21 cellular contexts compared by ENCODE assay signal in genomic region chr20:58070664-58071499, GRCh38.
"Had no signal": no experiment of that assay in that cellular context is flagged by ENCODE, and none has a peak within 500 bp of the region (broad histone marks: within the 10 kb centered on the region; RNA-seq: fewer than 3 reads in every experiment).

No MANE protein-coding gene starts in this region.

- H3K4me1 ChIP-seq: pancreas, psoas muscle had no signal

- ATAC-seq: activated T-cell treated with anti-CD3 and anti-CD28 coated beads, Interleukin-2, amount 50 U/mL, for 72 hours; left lung; natural killer cell; pancreas; psoas muscle; right cardiac atrium; stimulated activated memory B cell treated with anti-CD40 and anti-IgM and Interleukin-4, amounts not matched to agents 10 μg/mL and 1 μg/mL and 100 μg/mL, for 72 hours; T-cell had no signal

- H3K9me3 ChIP-seq: left lung, neutrophil, pancreas, psoas muscle, thoracic aorta had no signal

- H3K4me3 ChIP-seq: cardiac muscle cell, left lung, pancreas, psoas muscle, thoracic aorta had no signal

- DNase-seq: activated CD4-positive, alpha-beta T cell treated with anti-CD3 and anti-CD28 coated beads for 1 hour; activated CD4-positive, alpha-beta T cell treated with anti-CD3 and anti-CD28 coated beads, Interleukin-2, amount 50 U/mL, for 1 hour; activated effector memory CD4-positive, alpha-beta T cell treated with Interleukin-2 at 50 U/mL for 16 hours; activated naive CD4-positive, alpha-beta T cell treated with anti-CD3 and anti-CD28 coated beads, Interleukin-2, amount 10 ng/mL, durations not matched to agents 7 days and 5 days; activated T-cell treated with anti-CD3 and anti-CD28 coated beads, Interleukin-2, amount 50 U/mL, for 72 hours; dermis blood vessel endothelial cell; effector CD8-positive, alpha-beta T cell; foreskin melanocyte; left lung; midbrain; natural killer cell; psoas muscle; stimulated activated CD4-positive, alpha-beta T cell treated with anti-CD3 and anti-CD28 coated beads, Interleukin-1b, Interleukin-23, amount 100 ng/mL, for 48 hours; T-cell had no signal

- FAIRE-seq: pancreas, TTC549 had no signal

- H3K27ac ChIP-seq: cardiac muscle cell, left lung, neutrophil, pancreas, psoas muscle, thoracic aorta had no signal

- H3K36me3 ChIP-seq: cardiac muscle cell, left lung, neutrophil, pancreas, thoracic aorta had no signal

- H3K27me3 ChIP-seq: cardiac muscle cell, neutrophil, pancreas had no signal
